ENCODE assay signal across 20 cellular contexts in the genomic region with DNA sequence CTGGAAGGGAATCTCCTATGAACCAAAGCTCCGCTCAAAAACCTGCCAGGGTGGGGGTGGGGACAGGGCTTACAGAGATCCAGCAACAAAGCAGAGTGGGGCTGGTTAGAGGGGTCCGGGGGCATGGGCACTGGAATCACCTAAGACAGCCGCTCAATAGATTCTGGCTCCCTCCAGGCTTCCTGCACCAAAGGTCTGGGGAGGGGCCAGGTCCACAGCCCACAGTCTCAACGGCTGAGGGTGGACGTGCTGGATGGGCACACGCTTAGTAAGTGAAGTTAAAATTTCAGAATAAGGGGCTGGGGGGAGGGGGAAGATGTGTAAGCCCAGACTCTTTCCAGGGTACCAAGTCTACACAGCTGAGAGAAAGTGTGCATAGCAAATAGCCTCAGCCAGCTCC.
"Had no signal": no experiment of that assay in that cellular context is flagged by ENCODE, and none has a peak within 500 bp of the region (broad histone marks: within the 10 kb centered on the region; RNA-seq: fewer than 3 reads in every experiment).

No MANE protein-coding gene starts in this region.

- H3K4me2 ChIP-seq: hepatocyte had no signal

- H3K9me3 ChIP-seq: esophagus squamous epithelium, left ventricle myocardium inferior, lower lobe of right lung, ovary, tibial nerve, upper lobe of right lung had no signal

- H3K27me3 Mint-ChIP-seq: naive thymus-derived CD4-positive, alpha-beta T cell; progenitor cell of endocrine pancreas; stimulated activated naive CD8-positive, alpha-beta T cell treated with anti-CD3 and anti-CD28 coated beads, Interleukin-15, Interleukin-2, amounts not matched to agents 100 ng/mL and 50 ng/mL, for 24 hours had no signal

- DNase-seq: esophagus squamous epithelium; foreskin melanocyte; head of caudate nucleus; kidney; left cardiac atrium; left ventricle myocardium inferior; lower lobe of right lung; naive thymus-derived CD4-positive, alpha-beta T cell; ovary; right cardiac atrium; stimulated activated CD4-positive, alpha-beta T cell treated with anti-CD3 and anti-CD28 coated beads, Interleukin-4, amount 100 ng/mL, for 1 hour; stimulated activated CD8-positive, alpha-beta memory T cell treated with anti-CD3 and anti-CD28 coated beads, Interleukin-4, amount 100 ng/mL, for 48 hours; upper lobe of right lung had no signal

- H3K4me3 Mint-ChIP-seq: dendritic cell treated with granulocyte-macrophage colony-stimulating factor and Interleukin-4, amounts not matched to agents 40 ng/mL and 50 ng/mL, for 4 days; memory B cell; naive thymus-derived CD4-positive, alpha-beta T cell; stimulated activated effector memory CD8-positive, alpha-beta T cell treated with anti-CD3 and anti-CD28 coated beads, Interleukin-12 subunit alpha, Interleukin-12 subunit beta, amount 100 ng/mL, for 72 hours; stimulated activated naive CD8-positive, alpha-beta T cell treated with anti-CD3 and anti-CD28 coated beads, Interleukin-15, Interleukin-2, amounts not matched to agents 100 ng/mL and 50 ng/mL, for 24 hours had no signal

- H3K27ac ChIP-seq: esophagus squamous epithelium, hepatocyte, left ventricle myocardium inferior, lower lobe of right lung, ovary, tibial nerve, upper lobe of right lung had no signal

- ATAC-seq: left cardiac atrium; naive thymus-derived CD4-positive, alpha-beta T cell; right cardiac atrium; stimulated activated effector memory CD8-positive, alpha-beta T cell treated with anti-CD3 and anti-CD28 coated beads, Interleukin-12 subunit alpha, Interleukin-12 subunit beta, amount 100 ng/mL, for 72 hours; upper lobe of right lung had no signal

- H3K27me3 ChIP-seq: esophagus squamous epithelium, hepatocyte, ovary, tibial nerve, upper lobe of right lung had no signal

- H3K9me3 Mint-ChIP-seq: dendritic cell treated with granulocyte-macrophage colony-stimulating factor and Interleukin-4, amounts not matched to agents 40 ng/mL and 50 ng/mL, for 4 days; memory B cell; naive thymus-derived CD4-positive, alpha-beta T cell; stimulated activated effector memory CD8-positive, alpha-beta T cell treated with anti-CD3 and anti-CD28 coated beads, Interleukin-12 subunit alpha, Interleukin-12 subunit beta, amount 100 ng/mL, for 72 hours; stimulated activated naive CD8-positive, alpha-beta T cell treated with anti-CD3 and anti-CD28 coated beads, Interleukin-15, Interleukin-2, amounts not matched to agents 100 ng/mL and 50 ng/mL, for 24 hours had no signal

- H3K4me3 ChIP-seq: esophagus squamous epithelium, hepatocyte, left ventricle myocardium inferior, lower lobe of right lung, ovary, tibial nerve, upper lobe of right lung had no signal

- H3K4me1 ChIP-seq: esophagus squamous epithelium, left ventricle myocardium inferior, lower lobe of right lung, upper lobe of right lung had no signal

- H2AFZ ChIP-seq: hepatocyte had no signal

- H3K4me1 Mint-ChIP-seq: memory B cell; naive thymus-derived CD4-positive, alpha-beta T cell had no signal

- H3K36me3 ChIP-seq: ovary had no signal

- H3K79me2 ChIP-seq: hepatocyte had no signal

- H3K27ac Mint-ChIP-seq: memory B cell; naive thymus-derived CD4-positive, alpha-beta T cell; progenitor cell of endocrine pancreas; stimulated activated effector memory CD8-positive, alpha-beta T cell treated with anti-CD3 and anti-CD28 coated beads, Interleukin-12 subunit alpha, Interleukin-12 subunit beta, amount 100 ng/mL, for 72 hours; stimulated activated naive CD8-positive, alpha-beta T cell treated with anti-CD3 and anti-CD28 coated beads, Interleukin-15, Interleukin-2, amounts not matched to agents 100 ng/mL and 50 ng/mL, for 24 hours had no signal
